8 cellular contexts compared by ENCODE assay signal in genomic region chr1:154974808-154975408, GRCh38. TPM values are rescaled to one million over a fixed set of nuclear protein-coding genes. Genes with fewer than 3 reads are reported as not detected.
DNase-seq lines count a peak whose midpoint lies in the region; ATAC-seq, FAIRE-seq and TF ChIP-seq lines count a peak whose summit lies in the region.

No MANE protein-coding gene starts in this region.

- intact Hi-C loops in activated T-helper 2 cell treated with anti-CD3 and anti-CD28 coated beads, Interferon-gamma antibody, Interleukin-2, Interleukin-4, amounts not matched to agents 10 μg/mL and 5 μg/mL and 100 μg/mL, durations not matched to agents 14 hours and 24 hours and 36 hours (cut with micrococcal nuclease), result loop anchor here (1.0 to 2.0 kb wide), 8 partner anchors 8 to 417 kb away; partner anchors contain the start of genes FLAD1, PYGO2 and UBE2Q1

- DNase-seq in ELF-1 (ENCODE audit: low read depth, low spot score), result peak; percentile 98
- peak; percentile 77 for DNase-seq in H54 (ENCODE audit: insufficient read length, low spot score)
- DNase-seq in LNCaP clone FGC (ENCODE audit: low read depth), result peak; percentile 88
- peak; percentile 96 for DNase-seq in RKO (ENCODE audit: low spot score)
- DNase-seq in activated T-helper 2 cell treated with anti-CD3 and anti-CD28 coated beads, Interferon-gamma antibody, Interleukin-2, Interleukin-4, amounts not matched to agents 10 μg/mL and 5 μg/mL and 100 μg/mL, durations not matched to agents 14 hours and 24 hours and 36 hours (ENCODE audit: low spot score), result peak; percentile 95
- peak; percentile 96 for DNase-seq in fibroblast of villous mesenchyme (ENCODE audit: low read depth)
- DNase-seq in nephron progenitor cell, result peak; percentile 96
- DNase-seq in stimulated activated naive CD8-positive, alpha-beta T cell treated with anti-CD3 and anti-CD28 coated beads, Interleukin-15, amount 100 ng/mL, for 72 hours, result peak; percentile 94 to 96

- H3K27me3 Mint-ChIP-seq in activated T-helper 2 cell treated with anti-CD3 and anti-CD28 coated beads, Interferon-gamma antibody, Interleukin-2, Interleukin-4, amounts not matched to agents 10 μg/mL and 5 μg/mL and 100 μg/mL, durations not matched to agents 14 hours and 24 hours and 36 hours (ENCODE audit: low read depth), result no peaks in the 10 kb centered on the region
- H3K27me3 Mint-ChIP-seq in nephron progenitor cell (ENCODE audit: low read depth, poor library complexity), result no peaks in the 10 kb centered on the region
- H3K27me3 Mint-ChIP-seq in stimulated activated naive CD8-positive, alpha-beta T cell treated with anti-CD3 and anti-CD28 coated beads, Interleukin-15, amount 100 ng/mL, for 72 hours, result no peaks in the 10 kb centered on the region

- H3K27ac Mint-ChIP-seq in activated T-helper 2 cell treated with anti-CD3 and anti-CD28 coated beads, Interferon-gamma antibody, Interleukin-2, Interleukin-4, amounts not matched to agents 10 μg/mL and 5 μg/mL and 100 μg/mL, durations not matched to agents 14 hours and 24 hours and 36 hours, result no peak overlapping the region
- no peak overlapping the region for H3K27ac Mint-ChIP-seq in nephron progenitor cell
- no peak overlapping the region for H3K27ac Mint-ChIP-seq in stimulated activated naive CD8-positive, alpha-beta T cell treated with anti-CD3 and anti-CD28 coated beads, Interleukin-15, amount 100 ng/mL, for 72 hours

- H3K4me3 Mint-ChIP-seq in activated T-helper 2 cell treated with anti-CD3 and anti-CD28 coated beads, Interferon-gamma antibody, Interleukin-2, Interleukin-4, amounts not matched to agents 10 μg/mL and 5 μg/mL and 100 μg/mL, durations not matched to agents 14 hours and 24 hours and 36 hours (ENCODE audit: low read depth), result no peak overlapping the region
- no peak overlapping the region for H3K4me3 Mint-ChIP-seq in nephron progenitor cell
- no peak overlapping the region for H3K4me3 Mint-ChIP-seq in stimulated activated naive CD8-positive, alpha-beta T cell treated with anti-CD3 and anti-CD28 coated beads, Interleukin-15, amount 100 ng/mL, for 72 hours

- H3K36me3 Mint-ChIP-seq in activated T-helper 2 cell treated with anti-CD3 and anti-CD28 coated beads, Interferon-gamma antibody, Interleukin-2, Interleukin-4, amounts not matched to agents 10 μg/mL and 5 μg/mL and 100 μg/mL, durations not matched to agents 14 hours and 24 hours and 36 hours (ENCODE audit: low read depth), result peaks cover 32% of the 10 kb centered on the region
- H3K36me3 Mint-ChIP-seq in nephron progenitor cell (ENCODE audit: low read depth), result peaks cover 17% of the 10 kb centered on the region

- peaks cover 31% of the 10 kb centered on the region for H3K4me1 Mint-ChIP-seq in activated T-helper 2 cell treated with anti-CD3 and anti-CD28 coated beads, Interferon-gamma antibody, Interleukin-2, Interleukin-4, amounts not matched to agents 10 μg/mL and 5 μg/mL and 100 μg/mL, durations not matched to agents 14 hours and 24 hours and 36 hours (ENCODE audit: low read depth)
- peaks cover 26% of the 10 kb centered on the region for H3K4me1 Mint-ChIP-seq in nephron progenitor cell
- H3K4me1 Mint-ChIP-seq in stimulated activated naive CD8-positive, alpha-beta T cell treated with anti-CD3 and anti-CD28 coated beads, Interleukin-15, amount 100 ng/mL, for 72 hours, result peaks cover 38% of the 10 kb centered on the region

- TF ChIP-seq POLR2A in H54 (IDR thresholded peaks at IDR 0.05; ENCODE audit: low read depth, low read length), result peak; percentile 65; the same call in 1 of the 2 replicates

- ATAC-seq in stimulated activated naive CD8-positive, alpha-beta T cell treated with anti-CD3 and anti-CD28 coated beads, Interleukin-15, amount 100 ng/mL, for 72 hours, result peak; percentile 71

- TF ChIP-seq CTCF in LNCaP clone FGC (IDR thresholded peaks at IDR 0.05; ENCODE audit: control insufficient read depth, extremely low read depth, insufficient read depth) (no peak), fibroblast of villous mesenchyme (IDR thresholded peaks at IDR 0.05; ENCODE audit: insufficient read depth, low read depth, low read length) (no peak), nephron progenitor cell (IDR thresholded peaks at IDR 0.05) (no peak)

- H3K4me3 ChIP-seq in LNCaP clone FGC (ENCODE audit: low read depth, low read length) (peak overlapping the region; percentile 75), fibroblast of villous mesenchyme (ENCODE audit: low read depth, low read length) (peak overlapping the region; percentile 76)

- no peak for FAIRE-seq in H54 (lab: Jason Lieb, UNC)

- H3K9me3 Mint-ChIP-seq in activated T-helper 2 cell treated with anti-CD3 and anti-CD28 coated beads, Interferon-gamma antibody, Interleukin-2, Interleukin-4, amounts not matched to agents 10 μg/mL and 5 μg/mL and 100 μg/mL, durations not matched to agents 14 hours and 24 hours and 36 hours, result no peaks in the 10 kb centered on the region
- H3K9me3 Mint-ChIP-seq in nephron progenitor cell, result no peaks in the 10 kb centered on the region
- no peaks in the 10 kb centered on the region for H3K9me3 Mint-ChIP-seq in stimulated activated naive CD8-positive, alpha-beta T cell treated with anti-CD3 and anti-CD28 coated beads, Interleukin-15, amount 100 ng/mL, for 72 hours

RNA-seq across cellular contexts. Expression of gene CKS1B, which starts 0.4 kb away (rescaled TPM):
- 169 and 178 TPM in 2 replicates for total RNA-seq in activated T-helper 2 cell treated with anti-CD3 and anti-CD28 coated beads, Interferon-gamma antibody, Interleukin-2, Interleukin-4, amounts not matched to agents 10 μg/mL and 5 μg/mL and 100 μg/mL, durations not matched to agents 14 hours and 24 hours and 36 hours
- 57.7 and 68.2 TPM in 2 replicates for total RNA-seq in fibroblast of villous mesenchyme

RNA-seq across cellular contexts. Expression of gene SHC1, which starts 4.4 kb away (rescaled TPM):
- total RNA-seq in activated T-helper 2 cell treated with anti-CD3 and anti-CD28 coated beads, Interferon-gamma antibody, Interleukin-2, Interleukin-4, amounts not matched to agents 10 μg/mL and 5 μg/mL and 100 μg/mL, durations not matched to agents 14 hours and 24 hours and 36 hours, result 55.4 and 56.1 TPM in 2 replicates
- 255 and 330 TPM in 2 replicates for total RNA-seq in fibroblast of villous mesenchyme

RNA-seq across cellular contexts. Expression of gene FLAD1, which starts 8.2 kb away (rescaled TPM):
- 54.9 and 60.2 TPM in 2 replicates for total RNA-seq in activated T-helper 2 cell treated with anti-CD3 and anti-CD28 coated beads, Interferon-gamma antibody, Interleukin-2, Interleukin-4, amounts not matched to agents 10 μg/mL and 5 μg/mL and 100 μg/mL, durations not matched to agents 14 hours and 24 hours and 36 hours
- 22.9 and 24.2 TPM in 2 replicates for total RNA-seq in fibroblast of villous mesenchyme

RNA-seq across cellular contexts. Expression of gene PYGO2, which starts 13.3 kb away (rescaled TPM):
- 30.4 and 30.6 TPM in 2 replicates for total RNA-seq in activated T-helper 2 cell treated with anti-CD3 and anti-CD28 coated beads, Interferon-gamma antibody, Interleukin-2, Interleukin-4, amounts not matched to agents 10 μg/mL and 5 μg/mL and 100 μg/mL, durations not matched to agents 14 hours and 24 hours and 36 hours
- 26.7 and 28.9 TPM in 2 replicates for total RNA-seq in fibroblast of villous mesenchyme

RNA-seq across cellular contexts. Expression of gene LENEP, which starts 18.5 kb away (rescaled TPM):
- 0.48 and 2.0 TPM in 2 replicates for total RNA-seq in activated T-helper 2 cell treated with anti-CD3 and anti-CD28 coated beads, Interferon-gamma antibody, Interleukin-2, Interleukin-4, amounts not matched to agents 10 μg/mL and 5 μg/mL and 100 μg/mL, durations not matched to agents 14 hours and 24 hours and 36 hours
- total RNA-seq in fibroblast of villous mesenchyme, result 0.32 and 0.43 TPM in 2 replicates

Comparison
In these comparisons a context has a peak if more than half of its experiments do, and no peak if none do; other contexts are left out.
1. Peak in every context shown above with its lines: DNase-seq, ATAC-seq and H3K4me3 ChIP-seq.